Comparison of ENCODE assay signal across 10 cellular contexts in the genomic region with DNA sequence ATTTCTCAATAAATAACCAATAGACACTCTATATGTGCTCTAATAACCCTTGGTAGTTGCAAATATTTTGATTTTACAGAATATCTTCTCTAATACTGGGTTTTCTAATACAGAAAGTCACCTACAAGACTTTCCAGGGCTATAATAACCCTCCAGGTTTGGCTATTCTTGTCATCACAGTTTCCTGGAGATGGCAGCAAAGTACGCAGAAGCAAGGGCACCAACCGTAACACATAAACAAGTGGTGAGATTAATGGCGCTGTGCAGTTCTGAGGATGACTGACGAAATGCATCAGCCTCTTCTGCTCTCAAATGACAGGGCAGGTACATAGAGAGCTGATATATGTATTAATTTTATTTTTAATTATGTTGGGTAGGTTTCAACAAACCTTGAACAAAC.
DNase-seq lines count a peak whose midpoint lies in the region; ATAC-seq, FAIRE-seq and TF ChIP-seq lines count a peak whose summit lies in the region.
"Had no signal": no experiment of that assay in that cellular context is flagged by ENCODE, and none has a peak within 500 bp of the region (broad histone marks: within the 10 kb centered on the region; RNA-seq: fewer than 3 reads in every experiment).

No MANE protein-coding gene starts in this region.

- intact Hi-C loops in K562 (cut with micrococcal nuclease): loop anchor here (5.0 kb wide), 1 partner anchor 124 kb away; no protein-coding TSS in a partner anchor
- intact Hi-C loops in mucosa of descending colon (cut with DNase I, micrococcal nuclease): no loop called here
- intact Hi-C loops in prostate gland (cut with DNase I): no loop called here

- in situ Hi-C loops in K562 (cut with MboI): no loop called here

- TF ChIP-seq POLR2A in K562 (conservative IDR thresholded peaks at IDR 0.05) (no peak), prostate gland (IDR thresholded peaks at IDR 0.05) (no peak)

- ATAC-seq in K562 (peak; percentile 63; the same call in 2 of the 3 replicates), mucosa of descending colon (peak; percentile 69), T-helper 17 cell (no peak)

- no peak overlapping the region for H3K4me3 Mint-ChIP-seq in T-helper 17 cell

- H3K27ac ChIP-seq in K562 (ENCODE audit: extremely low read depth, low read depth, low read length) (no peak overlapping the region), prostate gland (no peak overlapping the region)

- H2AFZ ChIP-seq in K562 (ENCODE audit: low read depth, low read length): no peak overlapping the region

- no peak overlapping the region for H3K4me2 ChIP-seq in K562 (ENCODE audit: insufficient read depth, low read length)

- no peaks in the 10 kb centered on the region for H3K36me3 ChIP-seq in K562 (ENCODE audit: control insufficient read depth, insufficient read depth, low read length)
- H3K36me3 ChIP-seq in mucosa of descending colon (ENCODE audit: low read depth): no peaks in the 10 kb centered on the region
- H3K36me3 ChIP-seq in prostate gland: no peaks in the 10 kb centered on the region

- POLR2A ChIA-PET in K562 (lab: Yijun Ruan, JAX): no interaction called here

- H3K9me3 ChIP-seq in K562 (replicated peaks; ENCODE audit: control insufficient read depth, insufficient read depth, low read depth, low read length) (no peaks in the 10 kb centered on the region), mucosa of descending colon (no peaks in the 10 kb centered on the region), T-helper 17 cell (ENCODE audit: control insufficient read depth, low read length, poor library complexity, severe bottlenecking) (no peaks in the 10 kb centered on the region), prostate gland (no peaks in the 10 kb centered on the region)

- DNase-seq in EL (peak; percentile 19), NCI-H2029 (lab: John Stamatoyannopoulos, UW) (peak; percentile 73), K562 (ENCODE audit: extremely low read depth in 1 of 4, low spot score in 3 of 4) (peak in 1 of 4 experiments; percentile 8), mucosa of descending colon (peak in 1 of 3 donors; percentile 29), activated gamma-delta T cell (lab: John Stamatoyannopoulos, UW) (no peak), T-helper 17 cell (no peak), ecto neural progenitor cell (ENCODE audit: low spot score) (no peak), prostate gland (ENCODE audit: low spot score) (no peak)

- H3K79me2 ChIP-seq in K562 (ENCODE audit: control insufficient read depth, insufficient read depth, low read length): no peaks in the 10 kb centered on the region

- H3K9me1 ChIP-seq in K562 (ENCODE audit: control insufficient read depth, insufficient read depth, low read length): no peaks in the 10 kb centered on the region

- H3K4me1 Mint-ChIP-seq in T-helper 17 cell: no peaks in the 10 kb centered on the region

- FAIRE-seq in K562 (lab: Jason Lieb, UNC): no peak
- FAIRE-seq: colon, GM18507 had no signal

- TF ChIP-seq CTCF in K562 (IDR thresholded peaks at IDR 0.05 in 2 of 3, conservative IDR thresholded peaks at IDR 0.05 in 1 of 3; ENCODE audit: insufficient read depth in 2 of 3, low read depth in 1 of 3, low read length in 3 of 3): peak; percentile 14 to 43 (median 30); a peak in 3 of 6 replicates
- TF ChIP-seq CTCF in mucosa of descending colon (IDR thresholded peaks at IDR 0.05): no peak
- TF ChIP-seq CTCF in prostate gland (IDR thresholded peaks at IDR 0.05): peak in 2 of 4 experiments; percentile 24 to 25

- TF ChIP-seq RAD21 in K562 (CRISPR knock-in tag; conservative IDR thresholded peaks at IDR 0.05 in 1 of 2, IDR thresholded peaks at IDR 0.05 in 1 of 2): peak; percentile 34 to 35

- H3K9ac ChIP-seq in K562 (ENCODE audit: insufficient read depth in 1 of 2, low read depth in 2 of 2, low read length in 2 of 2): no peak overlapping the region

- no peak for TF ChIP-seq EP300 in K562 (IDR thresholded peaks at IDR 0.05; ENCODE audit: low read length)

- no TSS peak for BruUV-seq in K562 (replicated peaks; lab: Mats Ljungman, UMichigan)

- H3K4me3 ChIP-seq in K562 (no peak overlapping the region), mucosa of descending colon (no peak overlapping the region), prostate gland (no peak overlapping the region)

- CTCF ChIA-PET in K562 (lab: Yijun Ruan, JAX; ENCODE audit: low intra/inter-chr PET ratio): no interaction called here

- no peaks in the 10 kb centered on the region for H4K20me1 ChIP-seq in K562 (replicated peaks; ENCODE audit: control insufficient read depth, insufficient read depth, low read length)

- peaks cover 12% of the 10 kb centered on the region for H3K27me3 Mint-ChIP-seq in T-helper 17 cell

- WGBS in K562 (ENCODE audit: insufficient coverage, low coverage, missing lambda C conversion rate): 1% methylated on average over 4 of the region's 4 CpGs
- WGBS in prostate gland: 27% methylated on average over 4 of the region's 4 CpGs

- H3K4me1 ChIP-seq in K562 (replicated peaks in 1 of 2; ENCODE audit: control insufficient read depth in 2 of 2, insufficient read depth in 2 of 2, low read length in 2 of 2): no peaks in the 10 kb centered on the region
- no peaks in the 10 kb centered on the region for H3K4me1 ChIP-seq in mucosa of descending colon (ENCODE audit: low read depth)
- H3K4me1 ChIP-seq in prostate gland (replicated peaks): no peaks in the 10 kb centered on the region

- no peaks in the 10 kb centered on the region for H3K27me3 ChIP-seq in K562 (ENCODE audit: control insufficient read depth in 2 of 2, insufficient read depth in 2 of 2, low read length in 2 of 2)
- no peaks in the 10 kb centered on the region for H3K27me3 ChIP-seq in prostate gland (replicated peaks; ENCODE audit: insufficient read depth)

- H3K27ac Mint-ChIP-seq in T-helper 17 cell: no peak overlapping the region

- no peaks in the 10 kb centered on the region for H3K36me3 Mint-ChIP-seq in T-helper 17 cell (ENCODE audit: low read depth)

TF ChIP-seq in K562, 482 proteins besides CTCF, POLR2A, EP300 and RAD21:
- TF ChIP-seq CAMTA2 (CRISPR knock-in tag; conservative IDR thresholded peaks at IDR 0.05): no peak
- TF ChIP-seq, protein P1, sequence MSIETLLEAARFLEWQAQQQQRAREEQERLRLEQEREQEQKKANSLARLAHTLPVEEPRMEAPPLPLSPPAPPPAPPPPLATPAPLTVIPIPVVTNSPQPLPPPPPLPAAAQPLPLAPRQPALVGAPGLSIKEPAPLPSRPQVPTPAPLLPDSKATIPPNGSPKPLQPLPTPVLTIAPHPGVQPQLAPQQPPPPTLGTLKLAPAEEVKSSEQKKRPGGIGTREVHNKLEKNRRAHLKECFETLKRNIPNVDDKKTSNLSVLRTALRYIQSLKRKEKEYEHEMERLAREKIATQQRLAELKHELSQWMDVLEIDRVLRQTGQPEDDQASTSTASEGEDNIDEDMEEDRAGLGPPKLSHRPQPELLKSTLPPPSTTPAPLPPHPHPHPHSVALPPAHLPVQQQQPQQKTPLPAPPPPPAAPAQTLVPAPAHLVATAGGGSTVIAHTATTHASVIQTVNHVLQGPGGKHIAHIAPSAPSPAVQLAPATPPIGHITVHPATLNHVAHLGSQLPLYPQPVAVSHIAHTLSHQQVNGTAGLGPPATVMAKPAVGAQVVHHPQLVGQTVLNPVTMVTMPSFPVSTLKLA (conservative IDR thresholded peaks at IDR 0.05): no peak
- no peak for TF ChIP-seq GABPA (tag; conservative IDR thresholded peaks at IDR 0.05; ENCODE audit: low read depth)
- no peak for TF ChIP-seq LARP7 (IDR thresholded peaks at IDR 0.05)
- no peak for TF ChIP-seq ZNF311 (CRISPR knock-in tag; IDR thresholded peaks at IDR 0.05)
- TF ChIP-seq, protein P2, sequence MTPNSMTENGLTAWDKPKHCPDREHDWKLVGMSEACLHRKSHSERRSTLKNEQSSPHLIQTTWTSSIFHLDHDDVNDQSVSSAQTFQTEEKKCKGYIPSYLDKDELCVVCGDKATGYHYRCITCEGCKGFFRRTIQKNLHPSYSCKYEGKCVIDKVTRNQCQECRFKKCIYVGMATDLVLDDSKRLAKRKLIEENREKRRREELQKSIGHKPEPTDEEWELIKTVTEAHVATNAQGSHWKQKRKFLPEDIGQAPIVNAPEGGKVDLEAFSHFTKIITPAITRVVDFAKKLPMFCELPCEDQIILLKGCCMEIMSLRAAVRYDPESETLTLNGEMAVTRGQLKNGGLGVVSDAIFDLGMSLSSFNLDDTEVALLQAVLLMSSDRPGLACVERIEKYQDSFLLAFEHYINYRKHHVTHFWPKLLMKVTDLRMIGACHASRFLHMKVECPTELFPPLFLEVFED (CRISPR knock-in tag; conservative IDR thresholded peaks at IDR 0.05): no peak

Comparison
In these comparisons a context has a peak if more than half of its experiments do, and no peak if none do; other contexts are left out.
1. DNase-seq: peak in EL (single experiment) and NCI-H2029 (single experiment); none in activated gamma-delta T cell (single experiment), T-helper 17 cell (0 of 3), ecto neural progenitor cell (single experiment) and prostate gland (single experiment).